14 cellular contexts compared by ENCODE assay signal in genomic region chr12:2339022-2339431, GRCh38.
A peak's percentile ranks its signal among the peaks of the same experiment; 100 is the strongest.
DNase-seq lines count a peak whose midpoint lies in the region; ATAC-seq and TF ChIP-seq lines count a peak whose summit lies in the region.
"Had no signal": no experiment of that assay in that cellular context is flagged by ENCODE, and none has a peak within 500 bp of the region (broad histone marks: within the 10 kb centered on the region; RNA-seq: fewer than 3 reads in every experiment).

No MANE protein-coding gene starts in this region.

- TF ChIP-seq CTCF in VCaP (conservative IDR thresholded peaks at IDR 0.05): no peak
- no peak for TF ChIP-seq CTCF in thoracic aorta (IDR thresholded peaks at IDR 0.05)

- H3K27me3 ChIP-seq in right cardiac atrium (ENCODE audit: control insufficient read depth, insufficient read depth): no peaks in the 10 kb centered on the region
- H3K27me3 ChIP-seq in thoracic aorta (replicated peaks; ENCODE audit: insufficient read depth): no peaks in the 10 kb centered on the region
- H3K27me3 ChIP-seq: colonic mucosa had no signal

- no peak for DNase-seq in Right ventricle myocardium superior
- DNase-seq in right cardiac atrium: no peak
- DNase-seq in glomerular visceral epithelial cell (ENCODE audit: extremely low spot score): peak; percentile 31
- no peak for DNase-seq in thoracic aorta (ENCODE audit: low spot score)
- DNase-seq in HuH-7.5 (ENCODE audit: low spot score): no peak
- no peak for DNase-seq in islet precursor cell
- DNase-seq: activated T-cell treated with anti-CD3 and anti-CD28 coated beads, Interleukin-2, amount 50 U/mL, for 72 hours; colonic mucosa; natural killer cell; stimulated activated naive CD4-positive, alpha-beta T cell had no signal

- 93% methylated on average over 5 of the region's 5 CpGs for WGBS in right cardiac atrium

- H3K9me3 ChIP-seq in right cardiac atrium (ENCODE audit: control insufficient read depth, low read length) (no peaks in the 10 kb centered on the region), thoracic aorta (no peaks in the 10 kb centered on the region)
- H3K9me3 ChIP-seq: colonic mucosa had no signal

- no peak overlapping the region for H3K4me3 ChIP-seq in right cardiac atrium (ENCODE audit: low read length)
- no peak overlapping the region for H3K4me3 ChIP-seq in thoracic aorta
- H3K4me3 ChIP-seq: colonic mucosa had no signal

- intact Hi-C loops in Right ventricle myocardium superior (cut with DNase I) (no loop called here), right cardiac atrium (cut with DNase I) (no loop called here)

- H3K36me3 ChIP-seq in thoracic aorta: no peaks in the 10 kb centered on the region
- H3K36me3 ChIP-seq: colonic mucosa had no signal

- H3K27ac ChIP-seq in right cardiac atrium (ENCODE audit: low read length): no peak overlapping the region
- H3K27ac ChIP-seq in VCaP: peak overlapping the region; percentile 99
- H3K27ac ChIP-seq in thoracic aorta: peak overlapping the region; percentile 95 to 96
- H3K27ac ChIP-seq: colonic mucosa had no signal

- peak; percentile 15 for ATAC-seq in Right ventricle myocardium superior (ENCODE audit: poor library complexity)
- ATAC-seq in right cardiac atrium: no peak
- no peak for ATAC-seq in thoracic aorta (ENCODE audit: insufficient number of reproducible peaks, low FRiP score, low read depth)
- ATAC-seq in GM19324 (IDR thresholded peaks at IDR 0.05; ENCODE audit: low FRiP score, unreplicated experiment): no peak
- ATAC-seq: activated T-cell treated with anti-CD3 and anti-CD28 coated beads, Interleukin-2, amount 50 U/mL, for 72 hours; natural killer cell; Panc1; WTC11 had no signal

- H3K4me1 ChIP-seq in right cardiac atrium (ENCODE audit: control insufficient read depth, insufficient read depth, low read length) (peaks cover 25% of the 10 kb centered on the region), thoracic aorta (ENCODE audit: control insufficient read depth in 1 of 2, low read depth in 2 of 2) (peaks cover 61 to 99% of the 10 kb centered on the region in 2 donors)
- H3K4me1 ChIP-seq: colonic mucosa had no signal
